Comparison of ENCODE assay signal across 27 cellular contexts in genomic region chr12:81021834-81022233, GRCh38. TPM values are rescaled to one million over a fixed set of nuclear protein-coding genes. Genes with fewer than 3 reads are reported as not detected.
"Had no signal": no experiment of that assay in that cellular context is flagged by ENCODE, and none has a peak within 500 bp of the region (broad histone marks: within the 10 kb centered on the region; RNA-seq: fewer than 3 reads in every experiment).

No MANE protein-coding gene starts in this region.

- H3K4me3 ChIP-seq: coronary artery, dorsolateral prefrontal cortex, hepatocyte, sigmoid colon, stomach, suprapubic skin, tibial artery, upper lobe of right lung had no signal

- H3K27me3 ChIP-seq: dorsolateral prefrontal cortex, hepatocyte, neutrophil, sigmoid colon, stomach, suprapubic skin, tibial artery, upper lobe of right lung had no signal

- H3K36me3 ChIP-seq: neutrophil, sigmoid colon, stomach, suprapubic skin, tibial artery, upper lobe of right lung had no signal

- H3K4me2 ChIP-seq: hepatocyte had no signal

- H3K4me1 ChIP-seq: sigmoid colon, stomach, suprapubic skin, tibial artery, upper lobe of right lung had no signal

- DNase-seq: activated CD4-positive, alpha-beta T cell treated with anti-CD3 and anti-CD28 coated beads for 36 hours; activated CD4-positive, alpha-beta T cell treated with anti-CD3 and anti-CD28 coated beads, Interleukin-2, amount 50 U/mL, for 4 hours; activated CD4-positive, CD25-positive, alpha-beta regulatory T cell; activated CD8-positive, alpha-beta memory T cell treated with anti-CD3 and anti-CD28 coated beads for 24 hours; activated effector memory CD4-positive, alpha-beta T cell treated with Interleukin-2 at 50 U/mL for 16 hours; activated naive CD4-positive, alpha-beta T cell treated with Interleukin-2 at 50 U/mL for 16 hours; anterior cingulate cortex; dorsolateral prefrontal cortex; effector memory CD4-positive, alpha-beta T cell; erythroblast; glutamatergic neuron; islet precursor cell; naive B cell; nephron progenitor cell; sigmoid colon; small intestine; stimulated activated CD4-positive, alpha-beta T cell treated with anti-CD3 and anti-CD28 coated beads, Interleukin-1b, Interleukin-23, amount 100 ng/mL, for 48 hours; stimulated activated CD4-positive, alpha-beta T cell treated with anti-CD3 and anti-CD28 coated beads, Interleukin-4, amount 100 ng/mL, for 4 hours; stimulated activated CD8-positive, alpha-beta memory T cell treated with anti-CD3 and anti-CD28 coated beads, Interleukin-4, amount 100 ng/mL, for 48 hours; stomach; tibial artery; upper lobe of right lung had no signal

- H3K9me3 ChIP-seq: neutrophil, sigmoid colon, stomach, suprapubic skin, tibial artery, upper lobe of right lung had no signal

- H3K27ac ChIP-seq: coronary artery, hepatocyte, neutrophil, sigmoid colon, stomach, suprapubic skin, tibial artery, upper lobe of right lung had no signal

- H2AFZ ChIP-seq: hepatocyte had no signal

- H3K79me2 ChIP-seq: hepatocyte had no signal

- ATAC-seq: activated CD4-positive, alpha-beta T cell treated with anti-CD3 and anti-CD28 coated beads for 36 hours; stimulated activated memory B cell treated with anti-CD40 and anti-IgM and Interleukin-4, amounts not matched to agents 10 μg/mL and 1 μg/mL and 100 μg/mL, for 72 hours; upper lobe of right lung had no signal

RNA-seq across cellular contexts. Expression of gene ACSS3, which starts 56.0 kb away (rescaled TPM):
- total RNA-seq: activated CD4-positive, alpha-beta T cell treated with anti-CD3 and anti-CD28 coated beads for 36 hours had no signal
